Comparison of ENCODE assay signal across 8 cellular contexts in genomic region chr16:2905241-2905987, GRCh38. TPM values are rescaled to one million over a fixed set of nuclear protein-coding genes. Genes with fewer than 3 reads are reported as not detected.
DNase-seq lines count a peak whose midpoint lies in the region; ATAC-seq and TF ChIP-seq lines count a peak whose summit lies in the region.

No MANE protein-coding gene starts in this region.

- H3K27me3 Mint-ChIP-seq in Calu3 (ENCODE audit: unreplicated experiment) = peaks cover 7% of the 10 kb centered on the region

- H3K27ac Mint-ChIP-seq in Calu3 (ENCODE audit: unreplicated experiment) = peak overlapping the region; percentile 77

- H3K36me3 ChIP-seq in HUES64 (ENCODE audit: insufficient read depth, low read length) (no peaks in the 10 kb centered on the region), OCI-LY7 (ENCODE audit: insufficient read depth, low read length) (no peaks in the 10 kb centered on the region)

- peak; percentile 87 for TF ChIP-seq POLR2A in erythroblast (IDR thresholded peaks at IDR 0.05; ENCODE audit: low read length)

- H3K9me2 ChIP-seq in OCI-LY7 (ENCODE audit: insufficient read depth, low read length) = no peaks in the 10 kb centered on the region

- POLR2A ChIA-PET in OCI-LY7 (lab: Charles Lee) = interaction anchor here (1.0 to 1.5 kb wide), 4 partner anchors 10 to 442 kb away, joined by 3 to 7 read pairs (median 4); partner anchors contain the start of gene FLYWCH2

- CTCF ChIA-PET in Calu3 (lab: Charles Lee) = interaction anchor here (0.6 to 2.2 kb wide), 7 partner anchors 22 to 1007 kb away, joined by 4 to 11 read pairs (median 7); partner anchors contain the start of genes FLYWCH2 and PKD1
- CTCF ChIA-PET in OCI-LY7 (lab: Charles Lee; ENCODE audit: unreplicated experiment) = interaction anchor here (1.5 kb wide), 1 partner anchor 38 kb away, joined by 4 read pairs; no protein-coding TSS in a partner anchor

- peak overlapping the region; percentile 99 for H3K4me2 ChIP-seq in OCI-LY7 (ENCODE audit: low read length)

- H3K4me3 ChIP-seq in HUES64 (ENCODE audit: low read length) = peak overlapping the region; percentile 92
- peak overlapping the region; percentile 77 for H3K4me3 ChIP-seq in OCI-LY7 (ENCODE audit: low read depth, low read length, poor library complexity, severe bottlenecking)

- ATAC-seq in GM21423 (IDR thresholded peaks at IDR 0.05; ENCODE audit: unreplicated experiment) = peak; percentile 74

- peak overlapping the region; percentile 70; the same call in 1 of the 2 replicates for H2AFZ ChIP-seq in OCI-LY7 (ENCODE audit: low read length)

- peaks cover 26% of the 10 kb centered on the region for H3K4me1 Mint-ChIP-seq in Calu3 (ENCODE audit: low read depth, unreplicated experiment)

- DNase-seq in Calu3 = peak; percentile 100
- DNase-seq in OCI-LY7 (ENCODE audit: low spot score) = peak; percentile 99
- DNase-seq in activated T-cell treated with anti-CD3 and anti-CD28 coated beads for 48 hours (ENCODE audit: low read depth) = peak; percentile 98
- DNase-seq in erythroblast (lab: John Stamatoyannopoulos, UW) = peak; percentile 98
- DNase-seq in mucosa of gallbladder (ENCODE audit: low spot score) = peak; percentile 99
- peak; percentile 70 to 73 for DNase-seq in stimulated activated CD8-positive, alpha-beta memory T cell treated with anti-CD3 and anti-CD28 coated beads, Interleukin-4, amount 100 ng/mL, for 4 hours (ENCODE audit: low read depth in 2 of 2, low spot score in 1 of 2)

- under 1% methylated on average over 51 of the region's 51 CpGs for WGBS in HUES64

- H3K27ac ChIP-seq in HUES64 (ENCODE audit: low read depth, low read length) = peak overlapping the region; percentile 84; the same call in 1 of the 2 replicates
- H3K27ac ChIP-seq in OCI-LY7 (ENCODE audit: low read depth, low read length, poor library complexity, severe bottlenecking) = peak overlapping the region; percentile 51

- no peaks in the 10 kb centered on the region for H4K20me1 ChIP-seq in OCI-LY7 (ENCODE audit: insufficient read depth, low read length)

- H3K4me1 ChIP-seq in HUES64 (ENCODE audit: insufficient read depth, low read length) = no peaks in the 10 kb centered on the region; the same call in 1 of the 2 replicates
- peaks cover 15% of the 10 kb centered on the region for H3K4me1 ChIP-seq in OCI-LY7 (ENCODE audit: insufficient read depth, low read length, poor library complexity, severe bottlenecking)

- peak overlapping the region; percentile 99 for H3K4me3 Mint-ChIP-seq in Calu3 (ENCODE audit: low read depth, unreplicated experiment)

- no peaks in the 10 kb centered on the region for H3K9me3 ChIP-seq in HUES64 (ENCODE audit: insufficient read depth, low read depth, low read length)
- H3K9me3 ChIP-seq in OCI-LY7 (ENCODE audit: low read length) = no peaks in the 10 kb centered on the region

- peak overlapping the region; percentile 86 for H3K9ac ChIP-seq in HUES64 (ENCODE audit: low read depth, low read length)

- H3K27me3 ChIP-seq in HUES64 (ENCODE audit: insufficient read depth, low read length) = no peaks in the 10 kb centered on the region; the same call in 1 of the 2 replicates

- no peaks in the 10 kb centered on the region for H3K79me2 ChIP-seq in OCI-LY7 (ENCODE audit: insufficient read depth, low read depth, low read length)

- H3K36me3 Mint-ChIP-seq in Calu3 (ENCODE audit: insufficient read depth, unreplicated experiment) = peaks cover 30% of the 10 kb centered on the region

- intact Hi-C loops in Calu3 (cut with micrococcal nuclease; ENCODE audit: unreplicated experiment) = no loop called here
- intact Hi-C loops in OCI-LY7 (cut with micrococcal nuclease; ENCODE audit: unreplicated experiment) = loop anchor here (1.0 kb wide), 1 partner anchor 23 kb away; no protein-coding TSS in a partner anchor

- TF ChIP-seq CTCF in Calu3 (IDR thresholded peaks at IDR 0.05; ENCODE audit: unreplicated experiment) (no peak), OCI-LY7 (conservative IDR thresholded peaks at IDR 0.05; ENCODE audit: low read length) (no peak)

- H3K9me3 Mint-ChIP-seq in Calu3 (ENCODE audit: low read depth, unreplicated experiment) = no peaks in the 10 kb centered on the region

- BruUV-seq in Calu3 (replicated peaks; lab: Mats Ljungman, UMichigan) (no TSS peak), OCI-LY7 (replicated peaks; lab: Mats Ljungman, UMichigan) (no TSS peak)

RNA-seq across cellular contexts. Expression of gene FLYWCH1, which starts 6.3 kb away (rescaled TPM):
- 34.8 and 36.8 TPM in 2 replicates for total RNA-seq in Calu3 (2022)
- polyA plus RNA-seq in HUES64 (2013, experiment 1 of 2) = 6.4 TPM
- 8.0 TPM for polyA plus RNA-seq in HUES64 (2013, experiment 2 of 2)
- total RNA-seq in OCI-LY7 (2014; rRNA removed; shearing (Covaris generic)) = 25.3 and 26.1 TPM in 2 replicates
- total RNA-seq in OCI-LY7 (2022) = 61.9 and 63.9 TPM in 2 replicates
- total RNA-seq in mucosa of gallbladder = 57.5 TPM

RNA-seq across cellular contexts. Expression of gene FLYWCH2, which starts 22.4 kb away (rescaled TPM):
- total RNA-seq in Calu3 (2022) (10.8 and 13.0 TPM in 2 replicates), OCI-LY7 (2022) (22.3 and 23.9 TPM in 2 replicates), mucosa of gallbladder (35.5 TPM)
- polyA plus RNA-seq in HUES64 (2013, experiment 1 of 2) = 9.0 TPM
- polyA plus RNA-seq in HUES64 (2013, experiment 2 of 2) = 12.6 TPM
- total RNA-seq in OCI-LY7 (2014; rRNA removed; shearing (Covaris generic)) = 38.7 and 44.9 TPM in 2 replicates

RNA-seq across cellular contexts. Expression of gene PRSS22, which starts 47.4 kb away (rescaled TPM):
- total RNA-seq in Calu3 (2022) (140 and 141 TPM in 2 replicates), OCI-LY7 (2022) (not detected in 2 replicates), mucosa of gallbladder (52.7 TPM)
- polyA plus RNA-seq in HUES64 (2013, experiment 1 of 2) = 0.45 TPM
- polyA plus RNA-seq in HUES64 (2013, experiment 2 of 2) = 0.38 TPM
- total RNA-seq in OCI-LY7 (2014; rRNA removed; shearing (Covaris generic)) = not detected in 2 replicates

RNA-seq across cellular contexts. Expression of gene KREMEN2, which starts 58.7 kb away (rescaled TPM):
- total RNA-seq in Calu3 (2022) = 0.51 TPM in 1 of 2 replicates, not detected in the other
- polyA plus RNA-seq in HUES64 (2013, experiment 1 of 2) = 4.7 TPM
- 3.9 TPM for polyA plus RNA-seq in HUES64 (2013, experiment 2 of 2)
- 0.09 and 0.28 TPM in 2 replicates for total RNA-seq in OCI-LY7 (2014; rRNA removed; shearing (Covaris generic))
- 0.31 TPM in 1 of 2 replicates, not detected in the other for total RNA-seq in OCI-LY7 (2022)
- not detected for total RNA-seq in mucosa of gallbladder

Comparison
In these comparisons a context has a peak if more than half of its experiments do, and no peak if none do; other contexts are left out.
1. Peak in every context shown above with its lines: DNase-seq, ATAC-seq, H3K4me3 ChIP-seq and H3K27ac ChIP-seq.
2. RNA of gene PRSS22, which starts 47.4 kb away (total RNA-seq): 140 to 141 TPM in Calu3 and 52.7 TPM in mucosa of gallbladder (single experiment); not detected in OCI-LY7; every median in the first group is over 10 times any median in the second.